In the genomic region with DNA sequence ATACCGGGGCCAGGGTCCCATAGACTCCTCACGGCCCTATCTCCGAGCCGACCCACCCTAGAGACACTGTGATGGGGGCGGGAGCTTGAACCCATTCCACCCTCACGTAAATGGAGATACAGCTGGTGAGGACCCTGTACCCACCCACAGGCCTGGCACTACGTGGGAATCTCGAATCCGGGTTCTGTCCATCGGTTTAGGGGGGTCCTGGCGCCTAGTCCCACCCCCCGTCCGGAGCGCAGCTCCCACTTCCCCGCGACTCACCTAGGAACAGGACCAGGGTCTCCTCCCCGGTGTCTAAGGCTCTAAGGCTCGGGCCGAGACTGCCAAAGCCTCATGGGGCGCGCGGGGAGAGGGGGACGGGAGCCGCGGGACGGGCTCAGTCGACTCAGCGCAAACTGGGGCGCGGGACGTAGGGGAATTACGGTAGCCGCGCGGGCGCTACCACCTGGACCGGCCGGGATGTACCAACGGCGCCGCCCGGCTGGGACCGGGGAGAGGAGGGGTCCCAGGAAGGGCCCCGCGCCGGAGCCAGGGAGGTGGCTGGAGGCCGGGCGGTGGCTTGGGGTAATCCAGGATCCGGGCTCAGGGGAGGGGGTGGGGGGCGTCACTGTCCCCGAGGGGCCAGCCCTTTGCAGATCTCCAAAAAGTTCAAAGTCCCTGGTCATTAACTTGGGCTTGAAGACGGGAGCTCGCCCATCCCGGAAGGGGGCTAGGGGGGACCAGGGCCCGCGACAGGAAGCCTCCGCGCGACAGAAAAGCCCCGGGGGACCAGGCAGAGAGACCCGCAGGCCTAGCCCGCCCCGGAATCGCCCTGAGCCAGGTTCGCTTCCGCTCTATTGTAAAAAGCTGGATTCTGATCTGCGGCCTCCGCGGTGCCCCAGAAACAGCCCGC, we compare ENCODE assay signal across 1 cellular context.
TF ChIP-seq lines count a peak whose summit lies in the region.

No MANE protein-coding gene starts in this region.

TF ChIP-seq in HepG2, 621 proteins besides CTCF, POLR2A, EP300 and RAD21 (continued from another document and continues in another):
- TF ChIP-seq, protein P1, sequence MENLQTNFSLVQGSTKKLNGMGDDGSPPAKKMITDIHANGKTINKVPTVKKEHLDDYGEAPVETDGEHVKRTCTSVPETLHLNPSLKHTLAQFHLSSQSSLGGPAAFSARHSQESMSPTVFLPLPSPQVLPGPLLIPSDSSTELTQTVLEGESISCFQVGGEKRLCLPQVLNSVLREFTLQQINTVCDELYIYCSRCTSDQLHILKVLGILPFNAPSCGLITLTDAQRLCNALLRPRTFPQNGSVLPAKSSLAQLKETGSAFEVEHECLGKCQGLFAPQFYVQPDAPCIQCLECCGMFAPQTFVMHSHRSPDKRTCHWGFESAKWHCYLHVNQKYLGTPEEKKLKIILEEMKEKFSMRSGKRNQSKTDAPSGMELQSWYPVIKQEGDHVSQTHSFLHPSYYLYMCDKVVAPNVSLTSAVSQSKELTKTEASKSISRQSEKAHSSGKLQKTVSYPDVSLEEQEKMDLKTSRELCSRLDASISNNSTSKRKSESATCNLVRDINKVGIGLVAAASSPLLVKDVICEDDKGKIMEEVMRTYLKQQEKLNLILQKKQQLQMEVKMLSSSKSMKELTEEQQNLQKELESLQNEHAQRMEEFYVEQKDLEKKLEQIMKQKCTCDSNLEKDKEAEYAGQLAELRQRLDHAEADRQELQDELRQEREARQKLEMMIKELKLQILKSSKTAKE (CRISPR knock-in tag; IDR thresholded peaks at IDR 0.05; ENCODE audit: borderline replicate concordance) = 0 out of 2 replicates have a peak, but pooled peaks have one; percentile 31
- TF ChIP-seq ZNF766 (CRISPR knock-in tag; IDR thresholded peaks at IDR 0.05; ENCODE audit: borderline replicate concordance) (no peak), ZNF3 (CRISPR knock-in tag; IDR thresholded peaks at IDR 0.05) (no peak), MAF1 (CRISPR knock-in tag; IDR thresholded peaks at IDR 0.05; ENCODE audit: borderline replicate concordance) (no peak), ZNF839 (CRISPR knock-in tag; IDR thresholded peaks at IDR 0.05; ENCODE audit: borderline replicate concordance) (no peak), SMC3 (IDR thresholded peaks at IDR 0.05; ENCODE audit: low read length) (no peak), ZNF354B (CRISPR knock-in tag; IDR thresholded peaks at IDR 0.05) (peak; percentile 27; the same call in 1 of the 2 replicates), TCF12 (IDR thresholded peaks at IDR 0.05) (no peak), TCF12 (CRISPR knock-in tag; IDR thresholded peaks at IDR 0.05) (no peak), SCMH1 (CRISPR knock-in tag; IDR thresholded peaks at IDR 0.05; ENCODE audit: borderline replicate concordance) (no peak), ZNF775 (CRISPR knock-in tag; IDR thresholded peaks at IDR 0.05; ENCODE audit: borderline replicate concordance) (no peak), ARNT (IDR thresholded peaks at IDR 0.05) (no peak), KLF11 (CRISPR knock-in tag; IDR thresholded peaks at IDR 0.05) (no peak), ZNF550 (CRISPR knock-in tag; IDR thresholded peaks at IDR 0.05; ENCODE audit: borderline replicate concordance) (no peak), NAIF1 (CRISPR knock-in tag; IDR thresholded peaks at IDR 0.05; ENCODE audit: borderline replicate concordance) (0 out of 2 replicates have a peak, but pooled peaks have one; percentile 41), RBM22 (optimal IDR thresholded peaks at IDR 0.05; ENCODE audit: low read length) (no peak), SRF (IDR thresholded peaks at IDR 0.05; ENCODE audit: low read depth, low read length) (peak; percentile 65; the same call in 1 of the 2 replicates), RARG (CRISPR knock-in tag; IDR thresholded peaks at IDR 0.05; ENCODE audit: low read depth) (no peak), NFKBIZ (CRISPR knock-in tag; IDR thresholded peaks at IDR 0.05) (no peak), IRX3 (CRISPR knock-in tag; IDR thresholded peaks at IDR 0.05; ENCODE audit: borderline replicate concordance, low read depth) (no peak), ZNF205 (CRISPR knock-in tag; IDR thresholded peaks at IDR 0.05) (peak; percentile 19), ZNF878 (CRISPR knock-in tag; IDR thresholded peaks at IDR 0.05) (no peak), EEA1 (CRISPR knock-in tag; IDR thresholded peaks at IDR 0.05; ENCODE audit: borderline replicate concordance) (0 out of 2 replicates have a peak, but pooled peaks have one; percentile 39), ZNF446 (CRISPR knock-in tag; IDR thresholded peaks at IDR 0.05) (0 out of 2 replicates have a peak, but pooled peaks have one; percentile 56), ZNF431 (CRISPR knock-in tag; IDR thresholded peaks at IDR 0.05; ENCODE audit: borderline replicate concordance, low read depth) (no peak), ZNF451 (CRISPR knock-in tag; IDR thresholded peaks at IDR 0.05) (peak; percentile 61)
- TF ChIP-seq, protein P2, sequence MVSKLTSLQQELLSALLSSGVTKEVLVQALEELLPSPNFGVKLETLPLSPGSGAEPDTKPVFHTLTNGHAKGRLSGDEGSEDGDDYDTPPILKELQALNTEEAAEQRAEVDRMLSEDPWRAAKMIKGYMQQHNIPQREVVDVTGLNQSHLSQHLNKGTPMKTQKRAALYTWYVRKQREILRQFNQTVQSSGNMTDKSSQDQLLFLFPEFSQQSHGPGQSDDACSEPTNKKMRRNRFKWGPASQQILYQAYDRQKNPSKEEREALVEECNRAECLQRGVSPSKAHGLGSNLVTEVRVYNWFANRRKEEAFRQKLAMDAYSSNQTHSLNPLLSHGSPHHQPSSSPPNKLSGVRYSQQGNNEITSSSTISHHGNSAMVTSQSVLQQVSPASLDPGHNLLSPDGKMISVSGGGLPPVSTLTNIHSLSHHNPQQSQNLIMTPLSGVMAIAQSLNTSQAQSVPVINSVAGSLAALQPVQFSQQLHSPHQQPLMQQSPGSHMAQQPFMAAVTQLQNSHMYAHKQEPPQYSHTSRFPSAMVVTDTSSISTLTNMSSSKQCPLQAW (CRISPR knock-in tag; IDR thresholded peaks at IDR 0.05) = no peak
- TF ChIP-seq, protein P3, sequence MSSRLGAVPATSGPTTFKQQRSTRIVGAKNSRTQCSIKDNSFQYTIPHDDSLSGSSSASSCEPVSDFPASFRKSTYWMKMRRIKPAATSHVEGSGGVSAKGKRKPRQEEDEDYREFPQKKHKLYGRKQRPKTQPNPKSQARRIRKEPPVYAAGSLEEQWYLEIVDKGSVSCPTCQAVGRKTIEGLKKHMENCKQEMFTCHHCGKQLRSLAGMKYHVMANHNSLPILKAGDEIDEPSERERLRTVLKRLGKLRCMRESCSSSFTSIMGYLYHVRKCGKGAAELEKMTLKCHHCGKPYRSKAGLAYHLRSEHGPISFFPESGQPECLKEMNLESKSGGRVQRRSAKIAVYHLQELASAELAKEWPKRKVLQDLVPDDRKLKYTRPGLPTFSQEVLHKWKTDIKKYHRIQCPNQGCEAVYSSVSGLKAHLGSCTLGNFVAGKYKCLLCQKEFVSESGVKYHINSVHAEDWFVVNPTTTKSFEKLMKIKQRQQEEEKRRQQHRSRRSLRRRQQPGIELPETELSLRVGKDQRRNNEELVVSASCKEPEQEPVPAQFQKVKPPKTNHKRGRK (CRISPR knock-in tag; IDR thresholded peaks at IDR 0.05) = no peak
- TF ChIP-seq, protein P4, sequence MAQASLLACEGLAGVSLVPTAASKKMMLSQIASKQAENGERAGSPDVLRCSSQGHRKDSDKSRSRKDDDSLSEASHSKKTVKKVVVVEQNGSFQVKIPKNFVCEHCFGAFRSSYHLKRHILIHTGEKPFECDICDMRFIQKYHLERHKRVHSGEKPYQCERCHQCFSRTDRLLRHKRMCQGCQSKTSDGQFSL (CRISPR knock-in tag; IDR thresholded peaks at IDR 0.05) = no peak
- TF ChIP-seq, protein P5, sequence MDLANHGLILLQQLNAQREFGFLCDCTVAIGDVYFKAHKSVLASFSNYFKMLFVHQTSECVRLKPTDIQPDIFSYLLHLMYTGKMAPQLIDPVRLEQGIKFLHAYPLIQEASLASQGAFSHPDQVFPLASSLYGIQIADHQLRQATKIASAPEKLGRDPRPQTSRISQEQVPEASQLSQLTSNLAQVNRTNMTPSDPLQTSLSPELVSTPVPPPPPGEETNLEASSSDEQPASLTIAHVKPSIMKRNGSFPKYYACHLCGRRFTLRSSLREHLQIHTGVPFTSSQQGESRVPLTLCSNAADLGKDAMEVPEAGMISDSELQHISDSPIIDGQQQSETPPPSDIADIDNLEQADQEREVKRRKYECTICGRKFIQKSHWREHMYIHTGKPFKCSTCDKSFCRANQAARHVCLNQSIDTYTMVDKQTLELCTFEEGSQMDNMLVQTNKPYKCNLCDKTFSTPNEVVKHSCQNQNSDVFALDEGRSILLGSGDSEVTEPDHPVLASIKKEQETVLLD (CRISPR knock-in tag; IDR thresholded peaks at IDR 0.05; ENCODE audit: low read depth) = no peak
- TF ChIP-seq, protein P6, sequence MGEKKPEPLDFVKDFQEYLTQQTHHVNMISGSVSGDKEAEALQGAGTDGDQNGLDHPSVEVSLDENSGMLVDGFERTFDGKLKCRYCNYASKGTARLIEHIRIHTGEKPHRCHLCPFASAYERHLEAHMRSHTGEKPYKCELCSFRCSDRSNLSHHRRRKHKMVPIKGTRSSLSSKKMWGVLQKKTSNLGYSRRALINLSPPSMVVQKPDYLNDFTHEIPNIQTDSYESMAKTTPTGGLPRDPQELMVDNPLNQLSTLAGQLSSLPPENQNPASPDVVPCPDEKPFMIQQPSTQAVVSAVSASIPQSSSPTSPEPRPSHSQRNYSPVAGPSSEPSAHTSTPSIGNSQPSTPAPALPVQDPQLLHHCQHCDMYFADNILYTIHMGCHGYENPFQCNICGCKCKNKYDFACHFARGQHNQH (CRISPR knock-in tag; IDR thresholded peaks at IDR 0.05) = no peak
- TF ChIP-seq, protein P7, sequence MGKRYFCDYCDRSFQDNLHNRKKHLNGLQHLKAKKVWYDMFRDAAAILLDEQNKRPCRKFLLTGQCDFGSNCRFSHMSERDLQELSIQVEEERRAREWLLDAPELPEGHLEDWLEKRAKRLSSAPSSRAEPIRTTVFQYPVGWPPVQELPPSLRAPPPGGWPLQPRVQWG (CRISPR knock-in tag; IDR thresholded peaks at IDR 0.05; ENCODE audit: borderline replicate concordance, low read depth) = no peak
- TF ChIP-seq, protein P8, sequence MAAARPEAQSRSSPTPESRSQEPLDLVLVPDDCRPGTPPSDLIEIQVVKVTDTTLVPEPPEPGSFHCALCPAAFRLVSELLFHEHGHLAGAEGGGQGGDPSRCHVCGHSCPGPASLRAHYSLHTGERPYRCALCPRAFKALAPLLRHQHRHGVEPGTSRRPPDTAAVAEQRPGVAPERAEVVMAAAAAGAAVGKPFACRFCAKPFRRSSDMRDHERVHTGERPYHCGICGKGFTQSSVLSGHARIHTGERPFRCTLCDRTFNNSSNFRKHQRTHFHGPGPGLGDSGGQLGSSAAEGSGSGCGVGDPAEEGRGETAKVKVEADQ (CRISPR knock-in tag; IDR thresholded peaks at IDR 0.05; ENCODE audit: borderline replicate concordance) = no peak; the same call in 1 of the 2 replicates
- TF ChIP-seq, protein P9, sequence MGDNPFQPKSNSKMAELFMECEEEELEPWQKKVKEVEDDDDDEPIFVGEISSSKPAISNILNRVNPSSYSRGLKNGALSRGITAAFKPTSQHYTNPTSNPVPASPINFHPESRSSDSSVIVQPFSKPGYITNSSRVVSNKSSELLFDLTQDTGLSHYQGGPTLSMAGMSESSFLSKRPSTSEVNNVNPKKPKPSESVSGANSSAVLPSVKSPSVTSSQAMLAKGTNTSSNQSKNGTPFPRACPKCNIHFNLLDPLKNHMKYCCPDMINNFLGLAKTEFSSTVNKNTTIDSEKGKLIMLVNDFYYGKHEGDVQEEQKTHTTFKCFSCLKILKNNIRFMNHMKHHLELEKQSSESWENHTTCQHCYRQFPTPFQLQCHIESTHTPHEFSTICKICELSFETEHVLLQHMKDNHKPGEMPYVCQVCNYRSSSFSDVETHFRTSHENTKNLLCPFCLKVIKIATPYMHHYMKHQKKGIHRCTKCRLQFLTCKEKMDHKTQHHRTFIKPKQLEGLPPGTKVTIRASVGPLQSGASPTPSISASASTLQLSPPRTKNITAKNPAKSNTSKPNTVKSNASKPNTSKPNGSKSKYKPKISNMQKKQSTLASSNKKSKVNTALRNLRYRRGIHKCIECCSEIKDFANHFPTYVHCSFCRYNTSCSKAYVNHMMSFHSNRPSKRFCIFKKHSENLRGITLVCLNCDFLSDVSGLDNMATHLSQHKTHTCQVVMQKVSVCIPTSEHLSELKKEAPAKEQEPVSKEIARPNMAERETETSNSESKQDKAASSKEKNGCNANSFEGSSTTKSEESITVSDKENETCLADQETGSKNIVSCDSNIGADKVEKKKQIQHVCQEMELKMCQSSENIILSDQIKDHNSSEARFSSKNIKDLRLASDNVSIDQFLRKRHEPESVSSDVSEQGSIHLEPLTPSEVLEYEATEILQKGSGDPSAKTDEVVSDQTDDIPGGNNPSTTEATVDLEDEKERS (CRISPR knock-in tag; IDR thresholded peaks at IDR 0.05) = no peak
- TF ChIP-seq, protein P10, sequence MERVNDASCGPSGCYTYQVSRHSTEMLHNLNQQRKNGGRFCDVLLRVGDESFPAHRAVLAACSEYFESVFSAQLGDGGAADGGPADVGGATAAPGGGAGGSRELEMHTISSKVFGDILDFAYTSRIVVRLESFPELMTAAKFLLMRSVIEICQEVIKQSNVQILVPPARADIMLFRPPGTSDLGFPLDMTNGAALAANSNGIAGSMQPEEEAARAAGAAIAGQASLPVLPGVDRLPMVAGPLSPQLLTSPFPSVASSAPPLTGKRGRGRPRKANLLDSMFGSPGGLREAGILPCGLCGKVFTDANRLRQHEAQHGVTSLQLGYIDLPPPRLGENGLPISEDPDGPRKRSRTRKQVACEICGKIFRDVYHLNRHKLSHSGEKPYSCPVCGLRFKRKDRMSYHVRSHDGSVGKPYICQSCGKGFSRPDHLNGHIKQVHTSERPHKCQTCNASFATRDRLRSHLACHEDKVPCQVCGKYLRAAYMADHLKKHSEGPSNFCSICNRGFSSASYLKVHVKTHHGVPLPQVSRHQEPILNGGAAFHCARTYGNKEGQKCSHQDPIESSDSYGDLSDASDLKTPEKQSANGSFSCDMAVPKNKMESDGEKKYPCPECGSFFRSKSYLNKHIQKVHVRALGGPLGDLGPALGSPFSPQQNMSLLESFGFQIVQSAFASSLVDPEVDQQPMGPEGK (CRISPR knock-in tag; IDR thresholded peaks at IDR 0.05) = peak; percentile 71
- TF ChIP-seq, protein P11, sequence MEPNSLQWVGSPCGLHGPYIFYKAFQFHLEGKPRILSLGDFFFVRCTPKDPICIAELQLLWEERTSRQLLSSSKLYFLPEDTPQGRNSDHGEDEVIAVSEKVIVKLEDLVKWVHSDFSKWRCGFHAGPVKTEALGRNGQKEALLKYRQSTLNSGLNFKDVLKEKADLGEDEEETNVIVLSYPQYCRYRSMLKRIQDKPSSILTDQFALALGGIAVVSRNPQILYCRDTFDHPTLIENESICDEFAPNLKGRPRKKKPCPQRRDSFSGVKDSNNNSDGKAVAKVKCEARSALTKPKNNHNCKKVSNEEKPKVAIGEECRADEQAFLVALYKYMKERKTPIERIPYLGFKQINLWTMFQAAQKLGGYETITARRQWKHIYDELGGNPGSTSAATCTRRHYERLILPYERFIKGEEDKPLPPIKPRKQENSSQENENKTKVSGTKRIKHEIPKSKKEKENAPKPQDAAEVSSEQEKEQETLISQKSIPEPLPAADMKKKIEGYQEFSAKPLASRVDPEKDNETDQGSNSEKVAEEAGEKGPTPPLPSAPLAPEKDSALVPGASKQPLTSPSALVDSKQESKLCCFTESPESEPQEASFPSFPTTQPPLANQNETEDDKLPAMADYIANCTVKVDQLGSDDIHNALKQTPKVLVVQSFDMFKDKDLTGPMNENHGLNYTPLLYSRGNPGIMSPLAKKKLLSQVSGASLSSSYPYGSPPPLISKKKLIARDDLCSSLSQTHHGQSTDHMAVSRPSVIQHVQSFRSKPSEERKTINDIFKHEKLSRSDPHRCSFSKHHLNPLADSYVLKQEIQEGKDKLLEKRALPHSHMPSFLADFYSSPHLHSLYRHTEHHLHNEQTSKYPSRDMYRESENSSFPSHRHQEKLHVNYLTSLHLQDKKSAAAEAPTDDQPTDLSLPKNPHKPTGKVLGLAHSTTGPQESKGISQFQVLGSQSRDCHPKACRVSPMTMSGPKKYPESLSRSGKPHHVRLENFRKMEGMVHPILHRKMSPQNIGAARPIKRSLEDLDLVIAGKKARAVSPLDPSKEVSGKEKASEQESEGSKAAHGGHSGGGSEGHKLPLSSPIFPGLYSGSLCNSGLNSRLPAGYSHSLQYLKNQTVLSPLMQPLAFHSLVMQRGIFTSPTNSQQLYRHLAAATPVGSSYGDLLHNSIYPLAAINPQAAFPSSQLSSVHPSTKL (CRISPR knock-in tag; IDR thresholded peaks at IDR 0.05) = no peak
